In the genomic region with DNA sequence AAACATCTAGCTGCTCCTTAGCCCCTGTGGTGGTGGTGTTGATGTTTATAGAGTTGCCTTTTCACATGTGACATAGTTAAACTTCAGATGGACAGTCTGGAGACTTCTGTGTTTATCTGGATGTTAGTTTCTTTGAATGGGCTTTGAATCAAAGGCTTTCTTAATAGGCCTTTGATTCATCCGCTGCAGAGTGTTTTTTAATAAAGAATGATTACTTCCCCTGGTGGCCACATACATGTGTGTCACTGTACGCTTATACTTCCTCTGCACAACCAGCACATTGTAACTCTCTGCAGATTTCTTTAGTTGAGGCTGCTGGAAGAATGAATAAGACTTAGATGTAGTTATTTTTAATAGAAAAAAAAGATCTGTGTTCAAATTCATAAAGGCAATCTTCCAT, we compare ENCODE assay signal across 20 cellular contexts.
DNase-seq lines count a peak whose midpoint lies in the region; ATAC-seq and TF ChIP-seq lines count a peak whose summit lies in the region.
"Had no signal": no experiment of that assay in that cellular context is flagged by ENCODE, and none has a peak within 500 bp of the region (broad histone marks: within the 10 kb centered on the region; RNA-seq: fewer than 3 reads in every experiment).

No MANE protein-coding gene starts in this region.

- no peaks in the 10 kb centered on the region for H3F3A ChIP-seq in OCI-LY1 (ENCODE audit: insufficient read depth, low read length)

- H3K9me3 ChIP-seq in left ventricle myocardium inferior (replicated peaks) (no peaks in the 10 kb centered on the region), right cardiac atrium (ENCODE audit: control insufficient read depth, low read length) (no peaks in the 10 kb centered on the region), OCI-LY1 (ENCODE audit: low read length) (no peaks in the 10 kb centered on the region)
- no peaks in the 10 kb centered on the region for H3K9me3 ChIP-seq in CD8-positive, alpha-beta memory T cell (ENCODE audit: low read length)
- H3K9me3 ChIP-seq: sigmoid colon, vagina had no signal

- H3K9me3 Mint-ChIP-seq in CD8-positive, alpha-beta memory T cell = peaks cover 0 to 2% (median 0%) of the 10 kb centered on the region in 5 donors

- no peak overlapping the region for H2AFZ ChIP-seq in OCI-LY1 (ENCODE audit: low read length)
- H2AFZ ChIP-seq: PC-9 had no signal

- H3K36me3 Mint-ChIP-seq in CD8-positive, alpha-beta memory T cell = no peaks in the 10 kb centered on the region

- no peaks in the 10 kb centered on the region for H3K36me3 ChIP-seq in left ventricle myocardium inferior
- no peaks in the 10 kb centered on the region for H3K36me3 ChIP-seq in OCI-LY1 (ENCODE audit: insufficient read depth, low read length)
- H3K36me3 ChIP-seq in CD8-positive, alpha-beta memory T cell (ENCODE audit: insufficient read depth, low read length) = no peaks in the 10 kb centered on the region
- H3K36me3 ChIP-seq: vagina had no signal

- H3K4me1 ChIP-seq in left ventricle myocardium inferior (peaks cover 11% of the 10 kb centered on the region), right cardiac atrium (ENCODE audit: control insufficient read depth, insufficient read depth, low read length) (peaks cover 2% of the 10 kb centered on the region), OCI-LY1 (ENCODE audit: insufficient read depth, low read length, severe bottlenecking) (no peaks in the 10 kb centered on the region)
- no peaks in the 10 kb centered on the region for H3K4me1 ChIP-seq in CD8-positive, alpha-beta memory T cell (ENCODE audit: insufficient read depth, low read length)
- H3K4me1 ChIP-seq: sigmoid colon, vagina had no signal

- no peaks in the 10 kb centered on the region for H3K9me2 ChIP-seq in OCI-LY1 (ENCODE audit: low read depth, low read length)

- CTCF ChIA-PET in CD8-positive, alpha-beta memory T cell (lab: Charles Lee) = no interaction called here

- H3K27ac Mint-ChIP-seq in CD8-positive, alpha-beta memory T cell = no peak overlapping the region

- POLR2A ChIA-PET in CD8-positive, alpha-beta memory T cell (lab: Charles Lee) = no interaction called here

- TF ChIP-seq CTCF in left ventricle myocardium inferior (IDR thresholded peaks at IDR 0.05; ENCODE audit: borderline replicate concordance) = peak; percentile 18
- TF ChIP-seq CTCF in OCI-LY1 (IDR thresholded peaks at IDR 0.05; ENCODE audit: low read length) = peak; percentile 42; the same call in 1 of the 2 replicates

- H3K4me2 ChIP-seq in OCI-LY1 (ENCODE audit: low read length) = no peak overlapping the region
- H3K4me2 ChIP-seq: PC-9 had no signal

- intact Hi-C loops in left ventricle myocardium inferior (cut with micrococcal nuclease) (no loop called here), right cardiac atrium (cut with DNase I) (no loop called here)

- no peak for ATAC-seq in right cardiac atrium
- ATAC-seq in GM19395 (IDR thresholded peaks at IDR 0.05; ENCODE audit: unreplicated experiment) = no peak

- no peak overlapping the region for H3K9ac ChIP-seq in OCI-LY1 (ENCODE audit: low read length)

- H3K27me3 Mint-ChIP-seq in CD8-positive, alpha-beta memory T cell = peaks cover 5 to 29% of the 10 kb centered on the region in 2 donors

- H3K27me3 ChIP-seq in left ventricle myocardium inferior (ENCODE audit: low read depth) = no peaks in the 10 kb centered on the region
- no peaks in the 10 kb centered on the region for H3K27me3 ChIP-seq in right cardiac atrium (ENCODE audit: control insufficient read depth, insufficient read depth)
- H3K27me3 ChIP-seq in OCI-LY1 (ENCODE audit: insufficient read depth, low read length) = no peaks in the 10 kb centered on the region
- H3K27me3 ChIP-seq in CD8-positive, alpha-beta memory T cell (ENCODE audit: insufficient read depth, low read length, poor library complexity, severe bottlenecking) = no peaks in the 10 kb centered on the region
- H3K27me3 ChIP-seq: sigmoid colon, vagina had no signal

- H3K79me2 ChIP-seq in OCI-LY1 (ENCODE audit: insufficient read depth, low read length) = no peaks in the 10 kb centered on the region

- no peaks in the 10 kb centered on the region for H4K20me1 ChIP-seq in OCI-LY1 (ENCODE audit: insufficient read depth, low read length)

- H3K4me3 Mint-ChIP-seq in CD8-positive, alpha-beta memory T cell = no peak overlapping the region

- 71% methylated on average over 2 of the region's 2 CpGs for WGBS in right cardiac atrium

- H3K4me1 Mint-ChIP-seq in CD8-positive, alpha-beta memory T cell = no peaks in the 10 kb centered on the region

- no peak overlapping the region for H3K27ac ChIP-seq in left ventricle myocardium inferior (replicated peaks)
- no peak overlapping the region for H3K27ac ChIP-seq in right cardiac atrium (ENCODE audit: low read length)
- H3K27ac ChIP-seq in OCI-LY1 (ENCODE audit: low read depth, low read length, poor library complexity, severe bottlenecking) = no peak overlapping the region
- H3K27ac ChIP-seq in CD8-positive, alpha-beta memory T cell (ENCODE audit: low read depth, low read length) = no peak overlapping the region
- H3K27ac ChIP-seq: PC-9, sigmoid colon, vagina had no signal

- H3K4me3 ChIP-seq in left ventricle myocardium inferior (no peak overlapping the region), right cardiac atrium (ENCODE audit: low read length) (no peak overlapping the region), OCI-LY1 (ENCODE audit: low read depth, low read length, poor library complexity, severe bottlenecking) (no peak overlapping the region)
- no peak overlapping the region for H3K4me3 ChIP-seq in CD8-positive, alpha-beta memory T cell (ENCODE audit: low read length)
- H3K4me3 ChIP-seq: PC-9, sigmoid colon, vagina had no signal

- no peak for DNase-seq in left ventricle myocardium inferior
- no peak for DNase-seq in right cardiac atrium
- DNase-seq in foreskin melanocyte = peak; percentile 68
- no peak for DNase-seq in GF-D8 (lab: John Stamatoyannopoulos, UW)
- DNase-seq in CD8-positive, alpha-beta memory T cell = no peak
- no peak for DNase-seq in DMS153 treated with DMSO at 0.1 percent for 48 hours (lab: John Stamatoyannopoulos, UW; ENCODE audit: unreplicated experiment)
- DNase-seq: activated CD4-positive, alpha-beta T cell treated with anti-CD3 and anti-CD28 coated beads for 48 hours; activated CD8-positive, alpha-beta memory T cell treated with anti-CD3 and anti-CD28 coated beads, Interleukin-2, amount 50 U/mL, for 4 hours; activated naive CD4-positive, alpha-beta T cell treated with Interleukin-2 at 50 U/mL for 16 hours; anterior cingulate cortex; cerebellar nuclear complex; IMR-90; NCI-H1105; nucleus accumbens; PC-9; sigmoid colon; stimulated activated CD4-positive, alpha-beta T cell treated with anti-CD3 and anti-CD28 coated beads, Interleukin-1b, Interleukin-23, amount 100 ng/mL, for 48 hours had no signal
